Comparison of ENCODE assay signal across 1 cellular context in genomic region chr6:167856999-167857660, GRCh38.
TF ChIP-seq lines count a peak whose summit lies in the region.

No MANE protein-coding gene starts in this region.

TF ChIP-seq in K562, 482 proteins besides CTCF, POLR2A, EP300 and RAD21 (continued from another document and continues in another):
- TF ChIP-seq ZNF518B (CRISPR knock-in tag; IDR thresholded peaks at IDR 0.05) = no peak
- TF ChIP-seq ZNF324 (CRISPR knock-in tag; IDR thresholded peaks at IDR 0.05) = no peak
- no peak for TF ChIP-seq EZH2 (IDR thresholded peaks at IDR 0.05; ENCODE audit: borderline replicate concordance, low read depth, low read length)
- no peak for TF ChIP-seq ZNF143 (CRISPR knock-in tag; IDR thresholded peaks at IDR 0.05)
- TF ChIP-seq, protein P1, sequence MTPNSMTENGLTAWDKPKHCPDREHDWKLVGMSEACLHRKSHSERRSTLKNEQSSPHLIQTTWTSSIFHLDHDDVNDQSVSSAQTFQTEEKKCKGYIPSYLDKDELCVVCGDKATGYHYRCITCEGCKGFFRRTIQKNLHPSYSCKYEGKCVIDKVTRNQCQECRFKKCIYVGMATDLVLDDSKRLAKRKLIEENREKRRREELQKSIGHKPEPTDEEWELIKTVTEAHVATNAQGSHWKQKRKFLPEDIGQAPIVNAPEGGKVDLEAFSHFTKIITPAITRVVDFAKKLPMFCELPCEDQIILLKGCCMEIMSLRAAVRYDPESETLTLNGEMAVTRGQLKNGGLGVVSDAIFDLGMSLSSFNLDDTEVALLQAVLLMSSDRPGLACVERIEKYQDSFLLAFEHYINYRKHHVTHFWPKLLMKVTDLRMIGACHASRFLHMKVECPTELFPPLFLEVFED (CRISPR knock-in tag; conservative IDR thresholded peaks at IDR 0.05) = peak; percentile 65; the same call in 1 of the 2 replicates
- TF ChIP-seq, protein P2, sequence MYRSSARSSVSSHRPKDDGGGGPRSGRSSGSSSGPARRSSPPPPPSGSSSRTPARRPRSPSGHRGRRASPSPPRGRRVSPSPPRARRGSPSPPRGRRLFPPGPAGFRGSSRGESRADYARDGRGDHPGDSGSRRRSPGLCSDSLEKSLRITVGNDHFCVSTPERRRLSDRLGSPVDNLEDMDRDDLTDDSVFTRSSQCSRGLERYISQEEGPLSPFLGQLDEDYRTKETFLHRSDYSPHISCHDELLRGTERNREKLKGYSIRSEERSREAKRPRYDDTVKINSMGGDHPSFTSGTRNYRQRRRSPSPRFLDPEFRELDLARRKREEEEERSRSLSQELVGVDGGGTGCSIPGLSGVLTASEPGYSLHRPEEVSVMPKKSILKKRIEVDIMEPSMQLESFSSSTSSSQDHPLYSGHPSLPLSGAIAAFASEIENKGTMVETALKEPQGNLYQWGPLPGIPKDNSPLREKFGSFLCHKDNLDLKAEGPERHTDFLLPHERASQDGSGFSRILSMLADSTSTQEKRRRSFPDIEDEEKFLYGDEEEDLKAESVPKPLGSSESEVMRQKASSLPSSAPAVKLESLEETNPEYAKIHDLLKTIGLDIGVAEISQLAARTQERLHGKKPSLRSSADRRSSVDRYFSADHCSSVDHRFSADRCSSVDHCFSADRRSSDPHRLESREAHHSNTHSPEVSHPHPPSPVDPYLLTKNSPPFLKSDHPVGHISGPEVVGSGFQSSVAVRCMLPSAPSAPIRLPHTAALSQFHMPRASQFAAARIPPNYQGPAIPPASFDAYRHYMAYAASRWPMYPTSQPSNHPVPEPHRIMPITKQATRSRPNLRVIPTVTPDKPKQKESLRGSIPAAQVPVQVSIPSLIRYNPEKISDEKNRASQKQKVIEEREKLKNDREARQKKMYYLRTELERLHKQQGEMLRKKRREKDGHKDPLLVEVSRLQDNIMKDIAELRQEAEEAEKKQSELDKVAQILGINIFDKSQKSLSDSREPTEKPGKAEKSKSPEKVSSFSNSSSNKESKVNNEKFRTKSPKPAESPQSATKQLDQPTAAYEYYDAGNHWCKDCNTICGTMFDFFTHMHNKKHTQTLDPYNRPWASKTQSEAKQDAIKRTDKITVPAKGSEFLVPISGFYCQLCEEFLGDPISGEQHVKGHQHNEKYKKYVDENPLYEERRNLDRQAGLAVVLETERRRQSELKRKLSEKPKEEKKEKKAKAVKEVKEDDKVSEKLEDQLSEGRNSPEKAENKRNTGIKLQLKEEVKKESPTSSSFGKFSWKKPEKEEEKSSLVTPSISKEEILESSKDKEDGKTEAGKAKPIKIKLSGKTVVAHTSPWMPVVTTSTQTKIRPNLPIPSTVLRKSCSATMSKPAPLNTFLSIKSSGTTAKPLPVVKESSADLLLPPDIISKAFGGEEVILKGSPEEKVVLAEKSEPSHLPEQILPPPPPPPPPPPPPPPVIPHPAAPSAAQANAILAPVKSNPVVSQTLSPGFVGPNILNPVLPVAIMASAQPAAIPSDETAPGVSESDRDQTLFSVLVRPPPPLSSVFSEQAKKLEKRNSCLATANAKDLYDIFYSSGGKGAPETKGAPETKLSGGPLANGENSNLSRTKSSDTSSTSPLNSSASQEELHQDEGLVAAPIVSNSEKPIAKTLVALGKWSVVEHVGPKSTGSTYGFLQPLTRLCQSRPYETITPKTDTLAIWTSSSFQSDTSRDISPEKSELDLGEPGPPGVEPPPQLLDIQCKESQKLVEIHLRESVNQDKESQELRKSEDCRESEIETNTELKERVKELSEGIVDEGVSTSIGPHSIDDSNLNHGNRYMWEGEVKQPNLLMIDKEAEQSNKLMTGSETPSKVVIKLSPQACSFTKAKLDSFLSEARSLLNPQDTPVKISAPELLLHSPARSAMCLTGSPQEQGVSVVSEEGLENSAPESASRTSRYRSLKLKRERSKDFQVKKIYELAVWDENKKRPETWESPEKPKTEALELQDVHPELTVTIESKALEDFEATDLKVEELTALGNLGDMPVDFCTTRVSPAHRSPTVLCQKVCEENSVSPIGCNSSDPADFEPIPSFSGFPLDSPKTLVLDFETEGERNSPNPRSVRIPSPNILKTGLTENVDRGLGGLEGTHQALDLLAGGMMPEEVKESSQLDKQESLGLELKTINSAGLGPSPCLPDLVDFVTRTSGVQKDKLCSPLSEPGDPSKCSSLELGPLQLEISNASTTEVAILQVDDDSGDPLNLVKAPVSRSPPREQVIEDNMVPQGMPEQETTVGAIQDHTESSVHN (IDR thresholded peaks at IDR 0.05; ENCODE audit: borderline replicate concordance in 1 of 2, low read depth in 1 of 2) = peak in 1 of 2 experiments; percentile 48; a peak in 1 of 4 replicates
- TF ChIP-seq XRCC5 (IDR thresholded peaks at IDR 0.05; ENCODE audit: low read depth, low read length) = no peak
- no peak for TF ChIP-seq CBX2 (IDR thresholded peaks at IDR 0.05; ENCODE audit: insufficient read depth, low read length, poor library complexity, severe bottlenecking)
- no peak for TF ChIP-seq PCBP1 (IDR thresholded peaks at IDR 0.05; ENCODE audit: low read depth, low read length, poor library complexity, severe bottlenecking)
- TF ChIP-seq RCOR1 (IDR thresholded peaks at IDR 0.05; ENCODE audit: borderline replicate concordance in 1 of 2, low read depth in 2 of 2, low read length in 2 of 2) = peak; percentile 63 to 84; a peak in 2 of 4 replicates
- TF ChIP-seq THRAP3 (IDR thresholded peaks at IDR 0.05; ENCODE audit: borderline replicate concordance) = no peak
- no peak for TF ChIP-seq CREBBP (IDR thresholded peaks at IDR 0.05; ENCODE audit: low read depth, low read length)
- TF ChIP-seq PRDM10 (IDR thresholded peaks at IDR 0.05; ENCODE audit: partially characterized antibody) = peak; percentile 33
- TF ChIP-seq ELF2 (CRISPR knock-in tag; IDR thresholded peaks at IDR 0.05) = no peak
- TF ChIP-seq, protein P3, sequence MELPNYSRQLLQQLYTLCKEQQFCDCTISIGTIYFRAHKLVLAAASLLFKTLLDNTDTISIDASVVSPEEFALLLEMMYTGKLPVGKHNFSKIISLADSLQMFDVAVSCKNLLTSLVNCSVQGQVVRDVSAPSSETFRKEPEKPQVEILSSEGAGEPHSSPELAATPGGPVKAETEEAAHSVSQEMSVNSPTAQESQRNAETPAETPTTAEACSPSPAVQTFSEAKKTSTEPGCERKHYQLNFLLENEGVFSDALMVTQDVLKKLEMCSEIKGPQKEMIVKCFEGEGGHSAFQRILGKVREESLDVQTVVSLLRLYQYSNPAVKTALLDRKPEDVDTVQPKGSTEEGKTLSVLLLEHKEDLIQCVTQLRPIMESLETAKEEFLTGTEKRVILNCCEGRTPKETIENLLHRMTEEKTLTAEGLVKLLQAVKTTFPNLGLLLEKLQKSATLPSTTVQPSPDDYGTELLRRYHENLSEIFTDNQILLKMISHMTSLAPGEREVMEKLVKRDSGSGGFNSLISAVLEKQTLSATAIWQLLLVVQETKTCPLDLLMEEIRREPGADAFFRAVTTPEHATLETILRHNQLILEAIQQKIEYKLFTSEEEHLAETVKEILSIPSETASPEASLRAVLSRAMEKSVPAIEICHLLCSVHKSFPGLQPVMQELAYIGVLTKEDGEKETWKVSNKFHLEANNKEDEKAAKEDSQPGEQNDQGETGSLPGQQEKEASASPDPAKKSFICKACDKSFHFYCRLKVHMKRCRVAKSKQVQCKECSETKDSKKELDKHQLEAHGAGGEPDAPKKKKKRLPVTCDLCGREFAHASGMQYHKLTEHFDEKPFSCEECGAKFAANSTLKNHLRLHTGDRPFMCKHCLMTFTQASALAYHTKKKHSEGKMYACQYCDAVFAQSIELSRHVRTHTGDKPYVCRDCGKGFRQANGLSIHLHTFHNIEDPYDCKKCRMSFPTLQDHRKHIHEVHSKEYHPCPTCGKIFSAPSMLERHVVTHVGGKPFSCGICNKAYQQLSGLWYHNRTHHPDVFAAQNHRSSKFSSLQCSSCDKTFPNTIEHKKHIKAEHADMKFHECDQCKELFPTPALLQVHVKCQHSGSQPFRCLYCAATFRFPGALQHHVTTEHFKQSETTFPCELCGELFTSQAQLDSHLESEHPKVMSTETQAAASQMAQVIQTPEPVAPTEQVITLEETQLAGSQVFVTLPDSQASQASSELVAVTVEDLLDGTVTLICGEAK (IDR thresholded peaks at IDR 0.05) = peak; percentile 77
- TF ChIP-seq, protein P3 (CRISPR knock-in tag; IDR thresholded peaks at IDR 0.05) = no peak
- no peak for TF ChIP-seq LCOR (CRISPR knock-in tag; IDR thresholded peaks at IDR 0.05)
- TF ChIP-seq ZNF778 (CRISPR knock-in tag; IDR thresholded peaks at IDR 0.05) = no peak
- TF ChIP-seq USF1 (CRISPR knock-in tag; IDR thresholded peaks at IDR 0.05) = no peak
- TF ChIP-seq, protein P4, sequence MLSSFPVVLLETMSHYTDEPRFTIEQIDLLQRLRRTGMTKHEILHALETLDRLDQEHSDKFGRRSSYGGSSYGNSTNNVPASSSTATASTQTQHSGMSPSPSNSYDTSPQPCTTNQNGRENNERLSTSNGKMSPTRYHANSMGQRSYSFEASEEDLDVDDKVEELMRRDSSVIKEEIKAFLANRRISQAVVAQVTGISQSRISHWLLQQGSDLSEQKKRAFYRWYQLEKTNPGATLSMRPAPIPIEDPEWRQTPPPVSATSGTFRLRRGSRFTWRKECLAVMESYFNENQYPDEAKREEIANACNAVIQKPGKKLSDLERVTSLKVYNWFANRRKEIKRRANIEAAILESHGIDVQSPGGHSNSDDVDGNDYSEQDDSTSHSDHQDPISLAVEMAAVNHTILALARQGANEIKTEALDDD (IDR thresholded peaks at IDR 0.05) = peak; percentile 99
